Comparison of ENCODE assay signal across 9 cellular contexts in the genomic region with DNA sequence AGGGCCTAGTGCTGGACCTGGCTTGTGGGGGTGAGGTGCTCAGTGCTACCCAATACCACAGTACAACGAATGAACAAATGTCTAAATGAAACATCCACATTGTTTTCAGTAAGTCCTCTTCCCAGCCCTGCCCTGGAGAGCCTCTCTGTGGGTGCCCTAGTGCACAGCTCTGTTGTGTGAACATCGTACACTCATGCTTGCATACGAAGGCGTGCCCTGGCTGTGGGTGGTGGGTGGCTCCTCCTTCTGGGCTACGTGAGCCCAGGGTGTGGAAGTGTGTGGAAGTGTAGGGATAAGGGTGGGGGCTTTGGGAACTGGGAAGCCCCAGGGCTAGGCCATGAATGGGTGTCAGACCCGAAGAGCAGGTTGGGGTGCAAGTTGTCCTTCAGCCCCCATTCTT. TPM values are rescaled to one million over a fixed set of nuclear protein-coding genes. Genes with fewer than 3 reads are reported as not detected.
DNase-seq lines count a peak whose midpoint lies in the region; ATAC-seq and TF ChIP-seq lines count a peak whose summit lies in the region.
"Had no signal": no experiment of that assay in that cellular context is flagged by ENCODE, and none has a peak within 500 bp of the region (broad histone marks: within the 10 kb centered on the region; RNA-seq: fewer than 3 reads in every experiment).

No MANE protein-coding gene starts in this region.

- WGBS in neuronal stem cell (ENCODE audit: extremely low coverage in 2 of 2, insufficient read length in 2 of 2, insufficient replicate concordance in 1 of 2), 2 donors, result no CpG with 5 or more reads among the region's 6 CpGs

- no peaks in the 10 kb centered on the region for H4K20me1 ChIP-seq in PC-3 (ENCODE audit: low read length)

- no peaks in the 10 kb centered on the region for H3K36me3 ChIP-seq in CD4-positive, alpha-beta memory T cell (ENCODE audit: insufficient read depth, low read length)
- H3K36me3 ChIP-seq in PC-3 (ENCODE audit: low read depth, low read length) (no peaks in the 10 kb centered on the region), neuronal stem cell (replicated peaks in 1 of 2; ENCODE audit: control insufficient read depth in 2 of 2, insufficient read depth in 2 of 2, low read length in 2 of 2) (no peaks in the 10 kb centered on the region), gastrocnemius medialis (peaks cover 0 to 3% of the 10 kb centered on the region in 2 donors)

- CTCF ChIA-PET in CD4-positive, alpha-beta memory T cell (lab: Charles Lee; ENCODE audit: partially characterized antibody), result interaction anchor here (0.7 to 4.4 kb wide), 4 partner anchors 27 to 156 kb away, joined by 3 to 32 read pairs (median 8); no protein-coding TSS in a partner anchor
- CTCF ChIA-PET in PC-3 (lab: Charles Lee), result interaction anchor here (0.6 kb wide), 1 partner anchor 24 kb away, joined by 3 read pairs; no protein-coding TSS in a partner anchor

- peak overlapping the region; percentile 23 for H4K8ac ChIP-seq in neuronal stem cell (ENCODE audit: low read depth, low read length)

- intact Hi-C loops in CD4-positive, alpha-beta memory T cell (cut with micrococcal nuclease), result loop anchor here (1.0 to 5.0 kb wide), 5 partner anchors 29 to 155 kb away; partner anchors contain the start of gene HINFP
- intact Hi-C loops in PC-3 (cut with micrococcal nuclease), result loop anchor here (1.0 to 10.0 kb wide), 2 partner anchors 29 to 157 kb away; no protein-coding TSS in a partner anchor
- intact Hi-C loops in gastrocnemius medialis (cut with DNase I; ENCODE audit: low total_unique reads), result loop anchor here (1.0 to 5.0 kb wide), 3 partner anchors 29 to 139 kb away; partner anchors contain the start of gene HINFP

- no peak overlapping the region for H3K4me2 ChIP-seq in PC-3 (ENCODE audit: low read length)
- no peak overlapping the region for H3K4me2 ChIP-seq in neuronal stem cell (ENCODE audit: insufficient read depth, low read length, poor library complexity, severe bottlenecking)

- no peaks in the 10 kb centered on the region for H3K9me2 ChIP-seq in PC-3 (replicated peaks; ENCODE audit: low read length)

- H3K4me3 ChIP-seq in CD4-positive, alpha-beta memory T cell (ENCODE audit: low read length in 2 of 2), result no peak overlapping the region
- no peak overlapping the region; the same call in 1 of the 2 replicates for H3K4me3 ChIP-seq in PC-3 (ENCODE audit: low read length)
- H3K4me3 ChIP-seq in neuronal stem cell (ENCODE audit: low read length in 2 of 2), result no peak overlapping the region
- no peak overlapping the region for H3K4me3 ChIP-seq in gastrocnemius medialis

- no peaks in the 10 kb centered on the region for H3F3A ChIP-seq in PC-3 (ENCODE audit: low read length, unreplicated experiment)

- H2AFZ ChIP-seq in PC-3 (ENCODE audit: low read length) (no peak overlapping the region), neuronal stem cell (ENCODE audit: low read length) (no peak overlapping the region)

- TF ChIP-seq POLR2A in gastrocnemius medialis (IDR thresholded peaks at IDR 0.05), result no peak

- H3K79me2 ChIP-seq in PC-3 (ENCODE audit: low read length), result no peaks in the 10 kb centered on the region

- peak overlapping the region; percentile 67 for H3K27ac ChIP-seq in CD4-positive, alpha-beta memory T cell (ENCODE audit: low read depth, low read length)
- H3K27ac ChIP-seq in PC-3 (ENCODE audit: low read length) (no peak overlapping the region), neuronal stem cell (replicated peaks; ENCODE audit: low read length) (no peak overlapping the region), gastrocnemius medialis (no peak overlapping the region)

- H2BK5ac ChIP-seq in neuronal stem cell (ENCODE audit: low read length), result no peak overlapping the region

- no peaks in the 10 kb centered on the region for H3K9me3 ChIP-seq in CD4-positive, alpha-beta memory T cell (ENCODE audit: control insufficient read depth in 1 of 2, low read length in 2 of 2)
- no peaks in the 10 kb centered on the region for H3K9me3 ChIP-seq in PC-3 (ENCODE audit: low read length)
- no peaks in the 10 kb centered on the region for H3K9me3 ChIP-seq in neuronal stem cell (replicated peaks in 1 of 2; ENCODE audit: control insufficient read depth in 2 of 2, insufficient read depth in 1 of 2, low read depth in 1 of 2, low read length in 2 of 2)
- no peaks in the 10 kb centered on the region for H3K9me3 ChIP-seq in gastrocnemius medialis

- no peaks in the 10 kb centered on the region for H3K27me3 ChIP-seq in CD4-positive, alpha-beta memory T cell (ENCODE audit: insufficient read depth, low read length)
- no peaks in the 10 kb centered on the region for H3K27me3 ChIP-seq in PC-3 (ENCODE audit: low read length)
- peaks cover 0 to 33% (median 0%) of the 10 kb centered on the region in 3 experiments for H3K27me3 ChIP-seq in neuronal stem cell (ENCODE audit: control insufficient read depth in 3 of 3, insufficient read depth in 3 of 3, low read depth in 1 of 3, low read length in 3 of 3)
- no peaks in the 10 kb centered on the region for H3K27me3 ChIP-seq in gastrocnemius medialis

- in situ Hi-C loops in gastrocnemius medialis (cut with MboI; ENCODE audit: low sequenced_read_pairs in 4 of 4), result no loop called here

- peaks cover 1 to 10% (median 8%) of the 10 kb centered on the region in 4 donors for H3K4me1 Mint-ChIP-seq in CD4-positive, alpha-beta memory T cell
- peaks cover 0 to 3% of the 10 kb centered on the region in 2 donors for H3K4me1 Mint-ChIP-seq in effector memory CD8-positive, alpha-beta T cell (ENCODE audit: low read depth in 2 of 2)

- H2BK12ac ChIP-seq in neuronal stem cell (ENCODE audit: low read length), result peak overlapping the region; percentile 67

- H3K23ac ChIP-seq in neuronal stem cell (ENCODE audit: low read depth, low read length, poor library complexity), result no peak overlapping the region

- H3K4me3 Mint-ChIP-seq in CD4-positive, alpha-beta memory T cell, result peak overlapping the region in 7 of 8 donors; percentile 69 to 87 (median 79)
- peak overlapping the region; percentile 87 to 89 for H3K4me3 Mint-ChIP-seq in effector memory CD8-positive, alpha-beta T cell

- peak overlapping the region; percentile 27 for H2BK120ac ChIP-seq in neuronal stem cell (ENCODE audit: low read depth, low read length)

- peaks cover 0 to 2% of the 10 kb centered on the region in 2 donors for H3K36me3 Mint-ChIP-seq in CD4-positive, alpha-beta memory T cell
- peaks cover 8% of the 10 kb centered on the region for H3K36me3 Mint-ChIP-seq in effector memory CD8-positive, alpha-beta T cell (ENCODE audit: insufficient read depth)

- peak; percentile 60 for ATAC-seq in PC-3
- ATAC-seq in effector memory CD8-positive, alpha-beta T cell (replicated peaks), result no peak
- no peak for ATAC-seq in HG03159 (IDR thresholded peaks at IDR 0.05; ENCODE audit: unreplicated experiment)
- ATAC-seq in GM19455 (IDR thresholded peaks at IDR 0.05; ENCODE audit: unreplicated experiment), result no peak
- ATAC-seq in gastrocnemius medialis, result no peak

- no peak overlapping the region for H3K4ac ChIP-seq in neuronal stem cell (ENCODE audit: low read length)

- H3K9me3 Mint-ChIP-seq in CD4-positive, alpha-beta memory T cell, result no peaks in the 10 kb centered on the region
- H3K9me3 Mint-ChIP-seq in effector memory CD8-positive, alpha-beta T cell, result no peaks in the 10 kb centered on the region

- no peak overlapping the region for H4K91ac ChIP-seq in neuronal stem cell (ENCODE audit: low read depth, low read length, poor library complexity)

- POLR2A ChIA-PET in CD4-positive, alpha-beta memory T cell (lab: Charles Lee; ENCODE audit: partially characterized antibody), result no interaction called here
- POLR2A ChIA-PET in PC-3 (lab: Charles Lee; ENCODE audit: unreplicated experiment), result no interaction called here

- H3K79me1 ChIP-seq in neuronal stem cell (ENCODE audit: low read depth, low read length), result peaks cover 2% of the 10 kb centered on the region

- H3K9ac ChIP-seq in PC-3 (ENCODE audit: low read length) (no peak overlapping the region), neuronal stem cell (ENCODE audit: low read depth, low read length, poor library complexity) (no peak overlapping the region)

- H2AK5ac ChIP-seq in neuronal stem cell (ENCODE audit: low read depth, low read length), result peak overlapping the region; percentile 20

- H3K18ac ChIP-seq in neuronal stem cell (ENCODE audit: low read length), result no peak overlapping the region

- H3K27me3 Mint-ChIP-seq in CD4-positive, alpha-beta memory T cell, result no peaks in the 10 kb centered on the region
- H3K27me3 Mint-ChIP-seq in effector memory CD8-positive, alpha-beta T cell, result no peaks in the 10 kb centered on the region

- DNase-seq in CD4-positive, alpha-beta memory T cell, result no peak
- peak; percentile 58 for DNase-seq in PC-3
- no peak for DNase-seq in effector memory CD8-positive, alpha-beta T cell
- no peak for DNase-seq in neuronal stem cell (ENCODE audit: low spot score)
- no peak for DNase-seq in NCI-H1436 treated with DMSO at 0.1 percent for 48 hours (lab: John Stamatoyannopoulos, UW)
- no peak for DNase-seq in gastrocnemius medialis

- BruUV-seq in PC-3 (replicated peaks; lab: Mats Ljungman, UMichigan), result no TSS peak

- no peak overlapping the region for H3K14ac ChIP-seq in neuronal stem cell (ENCODE audit: low read length)

- H3K27ac Mint-ChIP-seq in CD4-positive, alpha-beta memory T cell, result peak overlapping the region in 6 of 7 donors; percentile 10 to 89 (median 72)
- H3K27ac Mint-ChIP-seq in effector memory CD8-positive, alpha-beta T cell, result peak overlapping the region; percentile 59 to 69

- peak overlapping the region; percentile 71 for H2BK15ac ChIP-seq in neuronal stem cell (ENCODE audit: low read length)

- H3K4me1 ChIP-seq in CD4-positive, alpha-beta memory T cell (ENCODE audit: insufficient read depth, low read length), result peaks cover 6% of the 10 kb centered on the region
- H3K4me1 ChIP-seq in PC-3 (ENCODE audit: insufficient read depth, low read length) (peaks cover 22% of the 10 kb centered on the region), neuronal stem cell (ENCODE audit: control insufficient read depth in 2 of 2, insufficient read depth in 1 of 2, low read depth in 1 of 2, low read length in 2 of 2) (peaks cover 0 to 3% of the 10 kb centered on the region in 2 donors), gastrocnemius medialis (peaks cover 8 to 10% of the 10 kb centered on the region in 2 donors)

- no peak for TF ChIP-seq CTCF in PC-3 (conservative IDR thresholded peaks at IDR 0.05; ENCODE audit: low read depth, low read length)
- TF ChIP-seq CTCF in gastrocnemius medialis (IDR thresholded peaks at IDR 0.05 in 4 of 5, conservative IDR thresholded peaks at IDR 0.05 in 1 of 5), result no peak

RNA-seq across cellular contexts. Expression of gene NLRX1, which starts 0.6 kb away (rescaled TPM):
- total RNA-seq in CD4-positive, alpha-beta memory T cell, result 1 to 10 TPM; 8.8 to 9.2 TPM
- polyA plus RNA-seq in CD4-positive, alpha-beta memory T cell, result 1 to 10 TPM; 5.5 to 7.4 TPM
- total RNA-seq in PC-3 (2014; rRNA removed) (16.8 and 17.2 TPM in 2 replicates), gastrocnemius medialis (10 to 100 TPM; 12.2 to 21.3 (median 16.4) TPM)
- 13.2 TPM for polyA plus RNA-seq in neuronal stem cell (2013, experiment 1 of 2)
- polyA plus RNA-seq in neuronal stem cell (2013, experiment 2 of 2), result 12.7 TPM

RNA-seq across cellular contexts. Expression of gene NHERF4, which starts 17.3 kb away (rescaled TPM):
- 1 to 10 TPM in 1 of 2 experiments, under 1 TPM in 1; 0.86 to 1.1 TPM for total RNA-seq in CD4-positive, alpha-beta memory T cell
- not detected for polyA plus RNA-seq in CD4-positive, alpha-beta memory T cell
- total RNA-seq in PC-3 (2014; rRNA removed) (0.87 TPM in 1 of 2 replicates, not detected in the other), gastrocnemius medialis (under 1 TPM in 1 of 4 donors, not detected in 3; 0.46 TPM)
- polyA plus RNA-seq in neuronal stem cell (2013, experiment 1 of 2), result not detected
- 0.08 TPM for polyA plus RNA-seq in neuronal stem cell (2013, experiment 2 of 2)
- total RNA-seq: glomerular endothelial cell had no signal

RNA-seq across cellular contexts. Expression of gene ABCG4, which starts 19.1 kb away (rescaled TPM):
- total RNA-seq in CD4-positive, alpha-beta memory T cell, result under 1 TPM in 1 of 2 experiments, not detected in 1; 0.09 TPM
- not detected for polyA plus RNA-seq in CD4-positive, alpha-beta memory T cell
- 0.15 and 0.63 TPM in 2 replicates for total RNA-seq in PC-3 (2014; rRNA removed)
- 0.31 TPM for polyA plus RNA-seq in neuronal stem cell (2013, experiment 1 of 2)
- polyA plus RNA-seq in neuronal stem cell (2013, experiment 2 of 2), result 0.36 TPM
- total RNA-seq in gastrocnemius medialis, result not detected

RNA-seq across cellular contexts. Expression of gene CBL, which starts 38.2 kb away (rescaled TPM):
- 10 to 100 TPM; 39.5 to 39.8 TPM for total RNA-seq in CD4-positive, alpha-beta memory T cell
- polyA plus RNA-seq in CD4-positive, alpha-beta memory T cell, result 10 to 100 TPM in 1 of 2 donors, 1 to 10 TPM in 1; 3.6 to 15.6 TPM
- total RNA-seq in PC-3 (2014; rRNA removed) (11.4 and 15.3 TPM in 2 replicates), gastrocnemius medialis (1 to 10 TPM; 3.0 to 6.7 (median 4.5) TPM)
- polyA plus RNA-seq in neuronal stem cell (2013, experiment 1 of 2), result 10.7 TPM
- 11.0 TPM for polyA plus RNA-seq in neuronal stem cell (2013, experiment 2 of 2)

RNA-seq across cellular contexts. Expression of gene HINFP, which starts 46.6 kb away (rescaled TPM):
- total RNA-seq in CD4-positive, alpha-beta memory T cell, result 10 to 100 TPM; 70.8 to 75.3 TPM
- 10 to 100 TPM in 1 of 2 donors, 1 to 10 TPM in 1; 9.3 to 16.0 TPM for polyA plus RNA-seq in CD4-positive, alpha-beta memory T cell
- total RNA-seq in PC-3 (2014; rRNA removed) (14.7 and 24.7 TPM in 2 replicates), gastrocnemius medialis (10 to 100 TPM in 3 of 4 donors, 1 to 10 TPM in 1; 8.1 to 17.8 (median 15.3) TPM)
- 22.9 TPM for polyA plus RNA-seq in neuronal stem cell (2013, experiment 1 of 2)
- 22.7 TPM for polyA plus RNA-seq in neuronal stem cell (2013, experiment 2 of 2)
